Comparison of ENCODE assay signal across 2 cellular contexts in genomic region chrX:102651242-102651967, GRCh38.
TF ChIP-seq lines count a peak whose summit lies in the region.

GPRASP1 (plus strand) TSS chrX:102651483; CDS start chrX:102653914, 2,431 bp downstream.

TF ChIP-seq in liver, 16 proteins besides CTCF, POLR2A, EP300 and RAD21:
- TF ChIP-seq ZBTB33 (IDR thresholded peaks at IDR 0.05) (no peak), HNF4G (IDR thresholded peaks at IDR 0.05) (no peak), RXRA (IDR thresholded peaks at IDR 0.05) (no peak)
TF ChIP-seq in liver: peak in this region for 0.

TF ChIP-seq in HepG2, 621 proteins besides CTCF, POLR2A, EP300 and RAD21 (continued from another document):
- TF ChIP-seq PAXIP1 (CRISPR knock-in tag; conservative IDR thresholded peaks at IDR 0.05) = no peak
- TF ChIP-seq ZNF563 (CRISPR knock-in tag; IDR thresholded peaks at IDR 0.05) = no peak
- TF ChIP-seq FOXJ3 (CRISPR knock-in tag; IDR thresholded peaks at IDR 0.05; ENCODE audit: borderline replicate concordance) = no peak
- no peak for TF ChIP-seq ZBTB40 (IDR thresholded peaks at IDR 0.05)
- TF ChIP-seq ZBTB40 (CRISPR knock-in tag; IDR thresholded peaks at IDR 0.05) = no peak
- no peak for TF ChIP-seq ZNF772 (CRISPR knock-in tag; IDR thresholded peaks at IDR 0.05)
- TF ChIP-seq ZNF496 (CRISPR knock-in tag; IDR thresholded peaks at IDR 0.05; ENCODE audit: insufficient replicate concordance) = no peak
